ENCODE assay signal across 9 cellular contexts in genomic region chr11:103202048-103202651, GRCh38.
DNase-seq lines count a peak whose midpoint lies in the region; ATAC-seq, FAIRE-seq and TF ChIP-seq lines count a peak whose summit lies in the region.
"Had no signal": no experiment of that assay in that cellular context is flagged by ENCODE, and none has a peak within 500 bp of the region (broad histone marks: within the 10 kb centered on the region; RNA-seq: fewer than 3 reads in every experiment).

No MANE protein-coding gene starts in this region.

- no peaks in the 10 kb centered on the region for H3K9me3 Mint-ChIP-seq in GM23338

- no peaks in the 10 kb centered on the region for H3K4me1 ChIP-seq in A673 (ENCODE audit: insufficient read depth, low read length, poor library complexity, severe bottlenecking)
- H3K4me1 ChIP-seq in GM23338 (ENCODE audit: insufficient read depth) = no peaks in the 10 kb centered on the region
- no peaks in the 10 kb centered on the region for H3K4me1 ChIP-seq in Panc1 (ENCODE audit: control insufficient read depth, insufficient read depth, low read length)
- no peaks in the 10 kb centered on the region for H3K4me1 ChIP-seq in thyroid gland

- H3K27ac Mint-ChIP-seq in GM23338 = no peak overlapping the region

- peaks cover 14% of the 10 kb centered on the region for H3K36me3 Mint-ChIP-seq in GM23338 (ENCODE audit: low read depth)

- no peak overlapping the region for H3K4me2 ChIP-seq in GM23338

- H3K27me3 ChIP-seq in A673 (replicated peaks; ENCODE audit: insufficient read depth, low read depth, low read length, poor library complexity) (no peaks in the 10 kb centered on the region), GM23338 (ENCODE audit: insufficient read depth) (no peaks in the 10 kb centered on the region), Panc1 (ENCODE audit: control insufficient read depth, insufficient read depth, low read length) (no peaks in the 10 kb centered on the region), thyroid gland (no peaks in the 10 kb centered on the region)

- TF ChIP-seq POLR2A in thyroid gland (IDR thresholded peaks at IDR 0.05) = no peak

- H3K4me1 Mint-ChIP-seq in GM23338 = no peaks in the 10 kb centered on the region

- intact Hi-C loops in A673 (cut with micrococcal nuclease; ENCODE audit: unreplicated experiment) = loop anchor here (1.0 to 10.0 kb wide), 2 partner anchors 399 to 953 kb away; no protein-coding TSS in a partner anchor
- intact Hi-C loops in Panc1 (cut with micrococcal nuclease; ENCODE audit: unreplicated experiment) = loop anchor here (1.0 to 10.0 kb wide), 3 partner anchors 335 to 943 kb away; no protein-coding TSS in a partner anchor
- intact Hi-C loops in thyroid gland (cut with DNase I) = no loop called here

- DNase-seq in A673 (ENCODE audit: low spot score) (peak; percentile 70), GM23338 (ENCODE audit: low spot score) (peak; percentile 62), Panc1 (ENCODE audit: low read depth, low spot score) (no peak), fibroblast of the aortic adventitia (ENCODE audit: low read depth) (peak; percentile 68), urothelium cell line (ENCODE audit: low spot score) (peak; percentile 40), C1 segment of cervical spinal cord (lab: John Stamatoyannopoulos, UW) (no peak), thyroid gland (no peak)

- POLR2A ChIA-PET in A673 (lab: Charles Lee; ENCODE audit: low non-redundant PET) (interaction anchor here (0.7 kb wide), 1 partner anchor 13 kb away, joined by 3 read pairs; no protein-coding TSS in a partner anchor), Panc1 (lab: Charles Lee) (interaction anchor here (0.7 kb wide), 1 partner anchor 13 kb away, joined by 9 read pairs; no protein-coding TSS in a partner anchor)

- TF ChIP-seq CTCF in A673 (conservative IDR thresholded peaks at IDR 0.05; ENCODE audit: low read depth, low read length) (peak; percentile 88), GM23338 (conservative IDR thresholded peaks at IDR 0.05; ENCODE audit: low read depth in 2 of 2) (peak; percentile 63 to 75), Panc1 (IDR thresholded peaks at IDR 0.05) (peak; percentile 77; the same call in 1 of the 2 replicates), fibroblast of the aortic adventitia (IDR thresholded peaks at IDR 0.05; ENCODE audit: insufficient read depth, low read length) (peak; percentile 78), thyroid gland (IDR thresholded peaks at IDR 0.05) (peak in 3 of 6 experiments; percentile 25 to 58 (median 54))

- H3K9me2 ChIP-seq in GM23338 (ENCODE audit: insufficient read depth) = no peaks in the 10 kb centered on the region

- CTCF ChIA-PET in A673 (lab: Charles Lee) = interaction anchor here (0.7 to 0.8 kb wide), 2 partner anchors 399 to 401 kb away, joined by 3 read pairs; no protein-coding TSS in a partner anchor
- CTCF ChIA-PET in Panc1 (lab: Charles Lee) = interaction anchor here (0.6 to 1.0 kb wide), 4 partner anchors 14 to 399 kb away, joined by 3 to 5 read pairs (median 4); partner anchors contain the start of gene DYNC2H1

- H3K79me2 ChIP-seq in GM23338 (replicated peaks; ENCODE audit: insufficient read depth) = no peaks in the 10 kb centered on the region

- H2AFZ ChIP-seq in GM23338 = no peak overlapping the region

- no peaks in the 10 kb centered on the region for H3K27me3 Mint-ChIP-seq in GM23338 (ENCODE audit: insufficient read depth, low read depth, poor library complexity)

- no peak; the same call in 2 of the 3 replicates for ATAC-seq in GM23338
- ATAC-seq in Panc1 = peak; percentile 62; the same call in 1 of the 2 replicates
- no peak for ATAC-seq in GM18868 (IDR thresholded peaks at IDR 0.05; ENCODE audit: unreplicated experiment)

- 63 to 64% methylated on average over 3 of the region's 3 CpGs for WGBS in thyroid gland, 2 donors

- H3K27ac ChIP-seq in A673 (ENCODE audit: low read depth, low read length, poor library complexity, severe bottlenecking) (no peak overlapping the region), GM23338 (ENCODE audit: low read depth) (no peak overlapping the region), Panc1 (ENCODE audit: low read length) (no peak overlapping the region), thyroid gland (no peak overlapping the region)

- BruUV-seq in A673 (replicated peaks; lab: Mats Ljungman, UMichigan) (no TSS peak), Panc1 (replicated peaks; lab: Mats Ljungman, UMichigan) (no TSS peak)

- in situ Hi-C loops in Panc1 (cut with HindIII; ENCODE audit: low pct_unique_long_range_greater_than_20kb, low sequenced_read_pairs) = no loop called here

- FAIRE-seq in urothelium cell line (lab: Jason Lieb, UNC) = no peak
- FAIRE-seq: colon had no signal

- H3K4me3 Mint-ChIP-seq in GM23338 = no peak overlapping the region

- no peak overlapping the region for H3K4me3 ChIP-seq in A673 (ENCODE audit: low read depth, low read length, poor library complexity, severe bottlenecking)
- H3K4me3 ChIP-seq in GM23338 = no peak overlapping the region
- no peak overlapping the region for H3K4me3 ChIP-seq in Panc1 (ENCODE audit: low read depth in 2 of 2, low read length in 2 of 2)
- no peak overlapping the region for H3K4me3 ChIP-seq in fibroblast of the aortic adventitia (ENCODE audit: low read depth, low read length)
- H3K4me3 ChIP-seq in thyroid gland (replicated peaks in 1 of 3) = no peak overlapping the region

- H3K36me3 ChIP-seq in A673 (ENCODE audit: insufficient read depth, low read length, poor library complexity, severe bottlenecking) (peaks cover 14% of the 10 kb centered on the region), GM23338 (ENCODE audit: insufficient read depth) (peaks cover 4% of the 10 kb centered on the region; the same call in 1 of the 2 replicates), Panc1 (ENCODE audit: control insufficient read depth, insufficient read depth, low read length) (no peaks in the 10 kb centered on the region), thyroid gland (peaks cover 9% of the 10 kb centered on the region in 2 donors)

- H3K9me3 ChIP-seq in A673 (ENCODE audit: low read depth, low read length, poor library complexity, severe bottlenecking) (no peaks in the 10 kb centered on the region), Panc1 (ENCODE audit: control insufficient read depth, insufficient read depth, low read depth, low read length) (no peaks in the 10 kb centered on the region), thyroid gland (no peaks in the 10 kb centered on the region)

- H4K20me1 ChIP-seq in GM23338 (replicated peaks; ENCODE audit: insufficient read depth) = no peaks in the 10 kb centered on the region

- H3F3A ChIP-seq in GM23338 (replicated peaks; ENCODE audit: low read depth) = no peaks in the 10 kb centered on the region

TF ChIP-seq in GM23338, 12 proteins besides CTCF, POLR2A, EP300 and RAD21 (continues in another document):
- TF ChIP-seq EZH2 (IDR thresholded peaks at IDR 0.05; ENCODE audit: low read depth, unreplicated experiment) = no peak
- TF ChIP-seq POLR2AphosphoS5 (IDR thresholded peaks at IDR 0.05; ENCODE audit: low read depth) = no peak
- no peak for TF ChIP-seq NANOG (IDR thresholded peaks at IDR 0.05; ENCODE audit: borderline replicate concordance)
- no peak for TF ChIP-seq EZH2phosphoT487 (IDR thresholded peaks at IDR 0.05; ENCODE audit: unreplicated experiment)
- no peak for TF ChIP-seq ZNF114 (CRISPR knock-in tag; IDR thresholded peaks at IDR 0.05)
- TF ChIP-seq STAT1 (IDR thresholded peaks at IDR 0.05; ENCODE audit: unreplicated experiment) = no peak

Comparison
In these comparisons a context has a peak if more than half of its experiments do, and no peak if none do; other contexts are left out.
1. DNase-seq: peak in A673 (single experiment), GM23338 (single experiment), fibroblast of the aortic adventitia (single experiment) and urothelium cell line (single experiment); none in Panc1 (single experiment), C1 segment of cervical spinal cord (0 of 14) and thyroid gland (0 of 2).